Comparison of ENCODE assay signal across 18 cellular contexts in the genomic region with DNA sequence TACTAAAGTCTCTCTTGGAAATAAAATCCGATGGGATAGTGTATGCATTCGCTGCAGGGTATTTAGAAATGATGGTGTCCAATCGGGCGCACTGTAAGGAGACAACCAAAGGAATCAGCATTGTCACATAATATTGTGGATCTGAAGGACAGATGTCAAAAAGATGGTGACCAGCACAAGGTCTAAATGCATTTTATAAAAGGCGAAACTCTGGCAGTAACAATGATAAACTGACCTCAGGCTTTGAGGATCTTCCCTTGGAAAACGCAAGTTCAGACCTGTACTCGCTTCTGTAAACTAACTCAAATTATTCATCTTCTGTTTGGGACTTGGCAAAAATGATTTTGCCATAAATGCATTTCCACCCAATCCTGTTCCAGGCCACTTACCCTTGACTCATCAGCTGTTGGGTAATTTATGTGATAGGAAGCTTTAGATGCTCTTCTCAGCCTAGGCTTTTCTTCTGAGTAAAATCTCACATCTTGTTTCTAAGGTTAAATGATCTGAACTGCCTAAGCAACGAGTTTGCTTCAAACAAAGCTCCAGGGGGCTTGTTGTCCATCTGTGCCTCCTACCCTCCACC. TPM values are rescaled to one million over a fixed set of nuclear protein-coding genes. Genes with fewer than 3 reads are reported as not detected.
A peak's percentile ranks its signal among the peaks of the same experiment; 100 is the strongest.
DNase-seq lines count a peak whose midpoint lies in the region; ATAC-seq, FAIRE-seq and TF ChIP-seq lines count a peak whose summit lies in the region.
"Had no signal": no experiment of that assay in that cellular context is flagged by ENCODE, and none has a peak within 500 bp of the region (broad histone marks: within the 10 kb centered on the region; RNA-seq: fewer than 3 reads in every experiment).

No MANE protein-coding gene starts in this region.

- FAIRE-seq in A549 (lab: Jason Lieb, UNC): no peak
- FAIRE-seq: A204.1 had no signal

- TF ChIP-seq EP300 in A549 (IDR thresholded peaks at IDR 0.05): no peak
- no peak for TF ChIP-seq EP300 in tibial nerve (IDR thresholded peaks at IDR 0.05)

- peaks cover 17% of the 10 kb centered on the region for H3K4me1 ChIP-seq in A549
- peaks cover 0 to 10% (median 0%) of the 10 kb centered on the region in 4 donors for H3K4me1 ChIP-seq in tibial nerve
- H3K4me1 ChIP-seq in left lung: peaks cover 5 to 11% of the 10 kb centered on the region in 2 donors
- H3K4me1 ChIP-seq: psoas muscle, uterus had no signal

- CTCF ChIA-PET in A549 (lab: Yijun Ruan, JAX): interaction anchor here (1.3 to 23.6 kb wide), 2 partner anchors 11 to 184 kb away, joined by 6 to 748 read pairs; no protein-coding TSS in a partner anchor

- WGBS in A549 (ENCODE audit: missing lambda C conversion rate): 72% methylated on average over 8 of the region's 8 CpGs
- WGBS in tibial nerve, 2 donors: 85% methylated on average over 8 of the region's 8 CpGs

- H3K36me3 ChIP-seq in MG63: no peaks in the 10 kb centered on the region
- peaks cover 0 to 44% (median 0%) of the 10 kb centered on the region in 3 donors for H3K36me3 ChIP-seq in tibial nerve
- H3K36me3 ChIP-seq in left lung: peaks cover 0 to 19% of the 10 kb centered on the region in 2 donors
- H3K36me3 ChIP-seq: uterus had no signal

- POLR2A ChIA-PET in A549 (lab: Yijun Ruan, JAX): no interaction called here

- no peaks in the 10 kb centered on the region for H3K27me3 ChIP-seq in MG63
- no peaks in the 10 kb centered on the region for H3K27me3 ChIP-seq in tibial nerve
- H3K27me3 ChIP-seq in left lung: no peaks in the 10 kb centered on the region
- H3K27me3 ChIP-seq: stomach, uterus had no signal

- intact Hi-C loops in left lung (cut with DNase I): loop anchor here in 1 of 2 donors (10.0 kb wide), 1 partner anchor 175 kb away; no protein-coding TSS in a partner anchor

- H3K27ac ChIP-seq in A549: peak overlapping the region in 1 of 2 experiments; percentile 59; a peak in 2 of 6 replicates
- H3K27ac ChIP-seq in tibial nerve: no peak overlapping the region
- H3K27ac ChIP-seq in left lung: no peak overlapping the region
- H3K27ac ChIP-seq: coronary artery, psoas muscle, stomach, uterus had no signal

- TF ChIP-seq CTCF in A549 (IDR thresholded peaks at IDR 0.05) (no peak), cardiac fibroblast (IDR thresholded peaks at IDR 0.05; ENCODE audit: low read depth, low read length) (no peak), foreskin fibroblast (IDR thresholded peaks at IDR 0.05; ENCODE audit: low read depth, low read length) (no peak), tibial nerve (IDR thresholded peaks at IDR 0.05) (no peak), left lung (IDR thresholded peaks at IDR 0.05) (no peak)

- DNase-seq in A549 (ENCODE audit: low read depth in 1 of 2, low spot score in 1 of 2): no peak
- peak; percentile 27 for DNase-seq in MG63
- peak; percentile 43 to 70 for DNase-seq in cardiac fibroblast (ENCODE audit: low read depth in 2 of 2)
- DNase-seq in foreskin fibroblast: peak; percentile 45 to 74
- DNase-seq in tibial nerve (ENCODE audit: low spot score in 2 of 2): no peak
- no peak for DNase-seq in left lung
- DNase-seq in HuH-7.5 (ENCODE audit: low spot score): no peak
- DNase-seq in anterior cingulate cortex (lab: John Stamatoyannopoulos, UW): no peak
- DNase-seq: activated CD4-positive, CD25-positive, alpha-beta regulatory T cell; CD4-positive, alpha-beta memory T cell; NCI-H1436; NCI-H345; psoas muscle; stomach; uterus had no signal

- ATAC-seq in A549 (no peak), left lung (no peak)
- ATAC-seq: psoas muscle, Right ventricle myocardium inferior had no signal

- TF ChIP-seq POLR2A in A549 (IDR thresholded peaks at IDR 0.05; ENCODE audit: low read length) (no peak), tibial nerve (IDR thresholded peaks at IDR 0.05) (no peak)

- no peak for TF ChIP-seq RAD21 in A549 (conservative IDR thresholded peaks at IDR 0.05 in 1 of 2, IDR thresholded peaks at IDR 0.05 in 1 of 2)

- no peak overlapping the region for H3K4me3 ChIP-seq in A549
- H3K4me3 ChIP-seq in MG63: no peak overlapping the region
- no peak overlapping the region for H3K4me3 ChIP-seq in cardiac fibroblast (replicated peaks in 1 of 2; ENCODE audit: low read depth in 2 of 2, low read length in 2 of 2)
- H3K4me3 ChIP-seq in foreskin fibroblast (ENCODE audit: low read depth in 1 of 2, low read length in 2 of 2): no peak overlapping the region
- no peak overlapping the region for H3K4me3 ChIP-seq in tibial nerve
- no peak overlapping the region for H3K4me3 ChIP-seq in left lung
- H3K4me3 ChIP-seq: coronary artery, psoas muscle, stomach, uterus had no signal

- H3K4me2 ChIP-seq in A549: no peak overlapping the region

- H3K9me3 ChIP-seq in A549 (no peaks in the 10 kb centered on the region), MG63 (no peaks in the 10 kb centered on the region), tibial nerve (no peaks in the 10 kb centered on the region), left lung (no peaks in the 10 kb centered on the region)
- H3K9me3 ChIP-seq: psoas muscle, stomach, uterus had no signal

TF ChIP-seq in A549, 52 proteins besides CTCF, POLR2A, EP300 and RAD21:
- TF ChIP-seq RFX5 (IDR thresholded peaks at IDR 0.05): 0 out of 2 replicates have a peak, but pooled peaks have one; percentile 38
- no peak for TF ChIP-seq SMC3 (IDR thresholded peaks at IDR 0.05)
- TF ChIP-seq MAFK (IDR thresholded peaks at IDR 0.05; ENCODE audit: partially characterized antibody): no peak
- no peak for TF ChIP-seq KDM1A (IDR thresholded peaks at IDR 0.05; ENCODE audit: low read depth)
- TF ChIP-seq NPAS2 (CRISPR knock-in tag; IDR thresholded peaks at IDR 0.05; ENCODE audit: borderline replicate concordance): no peak
- TF ChIP-seq ELK1 (IDR thresholded peaks at IDR 0.05; ENCODE audit: low read depth, low read length): no peak
TF ChIP-seq in A549: peak in this region for 1.

RNA-seq across cellular contexts. Expression of gene STPG1, which starts 33.8 kb away (rescaled TPM):
- 9.5 and 9.7 TPM in 2 replicates for polyA plus RNA-seq in A549 (2011; rRNA removed)
- 4.2 and 5.0 TPM in 2 replicates for polyA plus RNA-seq in A549 (2012; cell fraction: cytosol; rRNA removed)
- polyA plus RNA-seq in A549 (2012; cell fraction: nucleus; rRNA removed): 3.8 and 5.1 TPM in 2 replicates
- 4.2 to 4.9 TPM (median 4.4 TPM) in 3 replicates for polyA plus RNA-seq in A549 (2017; fragmentation: RNase III; extraction: RNeasy Plus Mini Kit Qiagen cat#74134 plus additional on column Dnase treatment)
- 6.7 and 7.3 TPM in 2 replicates for polyA minus RNA-seq in A549 (2011; rRNA and poly(A)+ RNA removed)
- 5.7 and 7.2 TPM in 2 replicates for total RNA-seq in MG63 (2014; rRNA removed; shearing (Covaris generic); ENCODE audit: low replicate concordance)
- total RNA-seq in tibial nerve: 1 to 10 TPM; 1.5 to 5.7 (median 3.0) TPM
- 1 to 10 TPM; 8.7 to 9.1 TPM for total RNA-seq in left lung

RNA-seq across cellular contexts. Expression of gene NIPAL3, which starts 35.8 kb away (rescaled TPM):
- polyA plus RNA-seq in A549 (2011; rRNA removed) (10.4 and 14.7 TPM in 2 replicates), A549 (2017; fragmentation: RNase III; extraction: RNeasy Plus Mini Kit Qiagen cat#74134 plus additional on column Dnase treatment) (4.5 to 5.2 TPM (median 5.1 TPM) in 3 replicates)
- polyA plus RNA-seq in A549 (2012; cell fraction: cytosol; rRNA removed): 4.0 and 5.6 TPM in 2 replicates
- polyA plus RNA-seq in A549 (2012; cell fraction: nucleus; rRNA removed): 4.1 and 4.3 TPM in 2 replicates
- polyA minus RNA-seq in A549 (2011; rRNA and poly(A)+ RNA removed): 18.6 and 20.4 TPM in 2 replicates
- 44.1 and 45.5 TPM in 2 replicates for total RNA-seq in MG63 (2014; rRNA removed; shearing (Covaris generic); ENCODE audit: low replicate concordance)
- total RNA-seq in tibial nerve (10 to 100 TPM; 16.5 to 41.1 (median 30.1) TPM), left lung (10 to 100 TPM; 36.2 to 41.1 TPM)

Comparison
In these comparisons a context has a peak if more than half of its experiments do, and no peak if none do; other contexts are left out.
1. DNase-seq: peak in MG63 (single experiment), cardiac fibroblast (2 of 2) and foreskin fibroblast (2 of 2); none in A549 (0 of 2), tibial nerve (0 of 2), left lung (0 of 2), HuH-7.5 (single experiment) and anterior cingulate cortex (0 of 58).